21 cellular contexts compared by ENCODE assay signal in genomic region chr14:68981539-68981976, GRCh38. TPM values are rescaled to one million over a fixed set of nuclear protein-coding genes. Genes with fewer than 3 reads are reported as not detected.
DNase-seq lines count a peak whose midpoint lies in the region; ATAC-seq and TF ChIP-seq lines count a peak whose summit lies in the region.
"Had no signal": no experiment of that assay in that cellular context is flagged by ENCODE, and none has a peak within 500 bp of the region (broad histone marks: within the 10 kb centered on the region; RNA-seq: fewer than 3 reads in every experiment).

No MANE protein-coding gene starts in this region.

- H3K27me3 Mint-ChIP-seq in CD4-positive, alpha-beta T cell: no peaks in the 10 kb centered on the region
- H3K27me3 Mint-ChIP-seq: central memory CD8-positive, alpha-beta T cell had no signal

- DNase-seq in CD4-positive, alpha-beta T cell: no peak
- no peak for DNase-seq in RWPE1 (ENCODE audit: low spot score)
- DNase-seq in esophagus muscularis mucosa (ENCODE audit: extremely low spot score): no peak
- peak; percentile 85 for DNase-seq in non-pigmented ciliary epithelial cell (ENCODE audit: low read depth)
- no peak for DNase-seq in activated T-cell treated with anti-CD3 and anti-CD28 coated beads, Interleukin-2, amount 50 U/mL, for 48 hours
- DNase-seq in putamen (ENCODE audit: low spot score): no peak
- no peak for DNase-seq in cardiac septum (ENCODE audit: low spot score)
- DNase-seq: activated CD4-positive, alpha-beta T cell treated with anti-CD3 and anti-CD28 coated beads for 4 hours; BE2C; DMS53; mesendoderm; NCI-H1436 treated with DMSO at 0.1 percent for 48 hours; NCI-H510A treated with DMSO at 0.1 percent for 48 hours; psoas muscle; stimulated activated CD4-positive, alpha-beta T cell treated with anti-CD3 and anti-CD28 coated beads, Interleukin-2, amount 100 ng/mL, for 24 hours; T-helper 1 cell; uterus had no signal

- peaks cover 13 to 51% (median 47%) of the 10 kb centered on the region in 4 donors for H3K4me1 ChIP-seq in esophagus muscularis mucosa

- no peak for TF ChIP-seq EP300 in esophagus muscularis mucosa (IDR thresholded peaks at IDR 0.05)

- peak overlapping the region; percentile 83 for H3K27ac Mint-ChIP-seq in CD4-positive, alpha-beta T cell

- H3K27ac ChIP-seq in CD4-positive, alpha-beta T cell (ENCODE audit: low read depth, low read length): no peak overlapping the region
- peak overlapping the region; percentile 40; the same call in 1 of the 2 replicates for H3K27ac ChIP-seq in RWPE1
- H3K27ac ChIP-seq in esophagus muscularis mucosa (replicated peaks in 1 of 4): peak overlapping the region; percentile 18 to 100 (median 62)
- H3K27ac ChIP-seq: KMS-11, psoas muscle had no signal

- H3K4me3 ChIP-seq in esophagus muscularis mucosa: no peak overlapping the region
- H3K4me3 ChIP-seq: psoas muscle, uterus had no signal

- H3K36me3 Mint-ChIP-seq in CD4-positive, alpha-beta T cell (ENCODE audit: low read depth): peaks cover 14% of the 10 kb centered on the region

- TF ChIP-seq CTCF in CD4-positive, alpha-beta T cell (IDR thresholded peaks at IDR 0.05): no peak
- TF ChIP-seq CTCF in RWPE1 (conservative IDR thresholded peaks at IDR 0.05; ENCODE audit: low read depth) (no peak), esophagus muscularis mucosa (IDR thresholded peaks at IDR 0.05) (no peak)

- H3K4me3 Mint-ChIP-seq in CD4-positive, alpha-beta T cell: peak overlapping the region; percentile 4
- H3K4me3 Mint-ChIP-seq: central memory CD8-positive, alpha-beta T cell had no signal

- CTCF ChIA-PET in CD4-positive, alpha-beta T cell (lab: Charles Lee): no interaction called here
- CTCF ChIA-PET in RWPE1 (lab: Yijun Ruan, JAX): no interaction called here

- H3K27me3 ChIP-seq in CD4-positive, alpha-beta T cell (ENCODE audit: control insufficient read depth, insufficient read depth, low read length): no peaks in the 10 kb centered on the region
- H3K27me3 ChIP-seq in esophagus muscularis mucosa: no peaks in the 10 kb centered on the region
- H3K27me3 ChIP-seq: BE2C, uterus had no signal

- no peak for ATAC-seq in CD4-positive, alpha-beta T cell (ENCODE audit: poor library complexity)
- ATAC-seq in HG03439 (IDR thresholded peaks at IDR 0.05; ENCODE audit: unreplicated experiment): no peak
- ATAC-seq: esophagus mucosa, psoas muscle had no signal

- H3K9me3 ChIP-seq in CD4-positive, alpha-beta T cell (ENCODE audit: control insufficient read depth, low read length): no peaks in the 10 kb centered on the region
- no peaks in the 10 kb centered on the region for H3K9me3 ChIP-seq in esophagus muscularis mucosa
- H3K9me3 ChIP-seq: BE2C, psoas muscle, uterus had no signal

- H3K36me3 ChIP-seq in esophagus muscularis mucosa: no peaks in the 10 kb centered on the region
- H3K36me3 ChIP-seq: BE2C, uterus had no signal

- 49% methylated on average over 7 of the region's 7 CpGs for WGBS in esophagus muscularis mucosa

- no peaks in the 10 kb centered on the region for H3K9me3 Mint-ChIP-seq in CD4-positive, alpha-beta T cell
- H3K9me3 Mint-ChIP-seq: central memory CD8-positive, alpha-beta T cell had no signal

- intact Hi-C loops in CD4-positive, alpha-beta T cell (cut with DNase I, micrococcal nuclease): loop anchor here in 1 of 2 experiments (1.0 to 5.0 kb wide), 2 partner anchors 34 to 70 kb away; no protein-coding TSS in a partner anchor
- intact Hi-C loops in esophagus muscularis mucosa (cut with DNase I): no loop called here
- intact Hi-C loops in cardiac septum (cut with DNase I): loop anchor here (5.0 kb wide), 1 partner anchor 106 kb away; no protein-coding TSS in a partner anchor

- no peak for TF ChIP-seq POLR2A in esophagus muscularis mucosa (IDR thresholded peaks at IDR 0.05; ENCODE audit: low read depth)

- POLR2A ChIA-PET in CD4-positive, alpha-beta T cell (lab: Charles Lee): no interaction called here
- POLR2A ChIA-PET in RWPE1 (lab: Yijun Ruan, JAX; ENCODE audit: low non-redundant PET): no interaction called here

- H3K4me1 Mint-ChIP-seq in CD4-positive, alpha-beta T cell (ENCODE audit: low read depth): peaks cover 27% of the 10 kb centered on the region

RNA-seq across cellular contexts. Expression of gene ACTN1, which starts 2.5 kb away (rescaled TPM):
- 100 to 1,000 TPM; 128 to 143 TPM for total RNA-seq in CD4-positive, alpha-beta T cell
- 1,000 to 10,000 TPM in 3 of 4 donors, 100 to 1,000 TPM in 1; 958 to 2,110 (median 1,439) TPM for total RNA-seq in esophagus muscularis mucosa
- total RNA-seq in cardiac septum: 346 TPM
